In the genomic region with DNA sequence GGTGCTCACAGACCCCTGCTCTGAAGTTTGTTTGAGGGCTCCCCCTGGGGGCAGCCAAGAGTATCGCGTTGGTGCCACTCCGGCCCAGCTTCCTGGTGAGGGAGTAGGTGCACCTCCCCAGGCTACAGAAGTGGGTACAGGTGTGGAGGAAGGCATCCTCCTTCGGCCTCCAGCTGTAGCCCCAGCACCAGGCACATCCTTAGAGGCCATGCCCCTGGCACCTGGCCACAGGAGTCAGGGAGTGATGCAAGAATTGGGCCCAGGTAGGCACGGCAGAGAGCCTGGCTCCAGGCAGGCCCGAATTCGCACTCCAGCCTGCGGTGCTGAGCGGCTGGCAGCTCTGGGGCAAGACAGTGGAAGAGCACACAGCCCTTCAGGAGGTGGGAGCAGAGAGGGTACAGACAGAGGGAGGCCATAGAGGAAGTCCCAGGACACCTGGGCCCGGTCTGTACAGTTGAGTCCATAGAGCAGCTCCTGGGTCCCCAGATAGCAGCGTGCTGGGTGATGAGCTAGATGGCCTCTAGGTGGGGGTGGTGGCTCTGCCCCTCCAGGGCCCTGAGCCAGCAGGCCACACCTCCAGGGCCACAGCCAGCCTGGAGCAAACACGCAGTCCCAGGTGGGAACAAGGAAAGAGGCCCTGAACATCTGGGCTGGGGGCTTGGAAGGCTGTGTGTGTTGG, we compare ENCODE assay signal across 8 cellular contexts. TPM values are rescaled to one million over a fixed set of nuclear protein-coding genes. Genes with fewer than 3 reads are reported as not detected.
DNase-seq lines count a peak whose midpoint lies in the region; ATAC-seq, FAIRE-seq and TF ChIP-seq lines count a peak whose summit lies in the region.

No MANE protein-coding gene starts in this region.

- intact Hi-C loops in OCI-LY7 (cut with micrococcal nuclease; ENCODE audit: unreplicated experiment) = loop anchor here (2.0 kb wide), 4 partner anchors 21 to 169 kb away; a partner anchor contains a TSS
- intact Hi-C loops in mucosa of descending colon (cut with DNase I, micrococcal nuclease) = no loop called here

- H3K79me1 ChIP-seq in H1 (ENCODE audit: low read depth, low read length) = peaks cover 2% of the 10 kb centered on the region; the same call in 1 of the 2 replicates

- TF ChIP-seq POLR2A in H1 (IDR thresholded peaks at IDR 0.05; ENCODE audit: control extremely low read depth in 1 of 2, low read depth in 2 of 2, low read length in 2 of 2) = no peak

- H4K20me1 ChIP-seq in OCI-LY7 (ENCODE audit: insufficient read depth, low read length) = no peaks in the 10 kb centered on the region
- H4K20me1 ChIP-seq in H1 (replicated peaks in 1 of 2; ENCODE audit: control insufficient read depth in 1 of 2, insufficient read depth in 2 of 2, low read length in 2 of 2) = peaks cover 23 to 25% of the 10 kb centered on the region in 2 experiments

- H3K56ac ChIP-seq in H1 (replicated peaks; ENCODE audit: insufficient read length, low read depth, low read length) = no peak overlapping the region

- peak overlapping the region; percentile 57 for H3K4ac ChIP-seq in H1 (replicated peaks; ENCODE audit: insufficient read length, low read depth, low read length)

- H3K4me2 ChIP-seq in OCI-LY7 (ENCODE audit: low read length) (peak overlapping the region; percentile 86), H1 (ENCODE audit: insufficient read depth in 1 of 2, low read depth in 2 of 2, low read length in 2 of 2) (no peak overlapping the region; a peak in 1 of 4 replicates)

- TF ChIP-seq EP300 in H1 (IDR thresholded peaks at IDR 0.05; ENCODE audit: borderline replicate concordance in 1 of 2, low read depth in 2 of 2, low read length in 2 of 2) = no peak

- TF ChIP-seq RAD21 in H1 (IDR thresholded peaks at IDR 0.05 in 1 of 2, conservative IDR thresholded peaks at IDR 0.05 in 1 of 2; ENCODE audit: low read depth in 2 of 2, low read length in 2 of 2) = peak; percentile 36 to 57

- H2BK20ac ChIP-seq in H1 (ENCODE audit: low read length) = no peak overlapping the region

- no peak overlapping the region for H2BK120ac ChIP-seq in H1 (replicated peaks; ENCODE audit: low read depth, low read length)

- TF ChIP-seq CTCF in GM06990 (IDR thresholded peaks at IDR 0.05; ENCODE audit: insufficient read depth, low read length, poor library complexity, severe bottlenecking) (peak; percentile 92), OCI-LY7 (conservative IDR thresholded peaks at IDR 0.05; ENCODE audit: low read length) (peak; percentile 77), H1 (IDR thresholded peaks at IDR 0.05; ENCODE audit: control extremely low read depth in 1 of 3, insufficient read depth in 1 of 3, low read depth in 1 of 3, low read length in 3 of 3) (peak in 2 of 3 experiments; percentile 84 to 86; a peak in 3 of 4 replicates), mucosa of descending colon (IDR thresholded peaks at IDR 0.05) (peak; percentile 84)

- DNase-seq in GM06990 (ENCODE audit: extremely low read depth, insufficient read length) = peak; percentile 77
- DNase-seq in HuH-7.5 (ENCODE audit: low spot score) = peak; percentile 91
- DNase-seq in OCI-LY7 (ENCODE audit: low spot score) = peak; percentile 94
- DNase-seq in activated CD8-positive, alpha-beta memory T cell treated with anti-CD3 and anti-CD28 coated beads, Interleukin-2, amount 50 U/mL, for 1 hour (ENCODE audit: extremely low read depth) = peak; percentile 57
- DNase-seq in H1 (ENCODE audit: low read depth in 1 of 2, low spot score in 2 of 2) = peak in 1 of 2 experiments; percentile 93
- DNase-seq in mucosa of descending colon = peak; percentile 84 to 92 (median 85)
- peak; percentile 70 for DNase-seq in stimulated activated CD8-positive, alpha-beta memory T cell treated with anti-CD3 and anti-CD28 coated beads, Interleukin-7, amount 100 ng/mL, for 24 hours (ENCODE audit: low read depth)

- no peak overlapping the region for H4K91ac ChIP-seq in H1 (replicated peaks; ENCODE audit: insufficient read length, low read length)

- ATAC-seq in mucosa of descending colon (peak; percentile 73), HG03196 (IDR thresholded peaks at IDR 0.05; ENCODE audit: unreplicated experiment) (no peak)

- H3K4me1 ChIP-seq in OCI-LY7 (ENCODE audit: insufficient read depth, low read length, poor library complexity, severe bottlenecking) (peaks cover 24% of the 10 kb centered on the region), H1 (replicated peaks in 1 of 4; ENCODE audit: control insufficient read depth in 3 of 4, insufficient read depth in 4 of 4, low read length in 3 of 4) (peaks cover 0 to 25% (median 18%) of the 10 kb centered on the region in 4 experiments; a peak in 6 of 7 replicates), mucosa of descending colon (ENCODE audit: low read depth) (peaks cover 27% of the 10 kb centered on the region)

- no peak overlapping the region; the same call in 1 of the 2 replicates for H3K18ac ChIP-seq in H1 (ENCODE audit: extremely low read depth, low read length)

- H3K79me2 ChIP-seq in OCI-LY7 (ENCODE audit: insufficient read depth, low read depth, low read length) (peaks cover 14% of the 10 kb centered on the region; the same call in 1 of the 2 replicates), H1 (ENCODE audit: control insufficient read depth in 1 of 2, insufficient read depth in 2 of 2, low read length in 2 of 2) (no peaks in the 10 kb centered on the region)

- H4K5ac ChIP-seq in H1 (ENCODE audit: insufficient read length, low read depth, low read length) = no peak overlapping the region

- no peaks in the 10 kb centered on the region; the same call in none of the 2 replicates for H3K36me3 ChIP-seq in GM06990 (ENCODE audit: control insufficient read depth, insufficient read depth, low read length)
- peaks cover 23% of the 10 kb centered on the region; the same call in 1 of the 2 replicates for H3K36me3 ChIP-seq in OCI-LY7 (ENCODE audit: insufficient read depth, low read length)
- no peaks in the 10 kb centered on the region for H3K36me3 ChIP-seq in H1 (ENCODE audit: control insufficient read depth in 2 of 4, insufficient read depth in 4 of 4, low read length in 3 of 4)
- H3K36me3 ChIP-seq in mucosa of descending colon (ENCODE audit: low read depth) = no peaks in the 10 kb centered on the region

- H3K9ac ChIP-seq in H1 (replicated peaks in 1 of 4; ENCODE audit: extremely low read depth in 1 of 4, low read depth in 3 of 4, low read length in 3 of 4) = no peak overlapping the region

- no peak overlapping the region for H3K23ac ChIP-seq in H1 (ENCODE audit: insufficient read length)

- WGBS in H1 (ENCODE audit: extremely low coverage in 1 of 2, insufficient coverage in 1 of 2, insufficient read length in 1 of 2, insufficient replicate concordance in 2 of 2, low coverage in 1 of 2, low lambda C conversion rate in 2 of 2, missing lambda C conversion rate in 1 of 2), 2 experiments = 58% methylated on average over 12 of the region's 12 CpGs; no CpG with 5 or more reads in 1 of the 2 experiments

- no peak overlapping the region for H2AK5ac ChIP-seq in H1 (ENCODE audit: low read depth, low read length)

- peak overlapping the region; percentile 57 for H3K27ac ChIP-seq in OCI-LY7 (ENCODE audit: low read depth, low read length, poor library complexity, severe bottlenecking)
- H3K27ac ChIP-seq in H1 (ENCODE audit: low read depth, low read length) = no peak overlapping the region

- peak overlapping the region; percentile 4; the same call in 1 of the 2 replicates for H2BK12ac ChIP-seq in H1 (ENCODE audit: low read depth, low read length)

- FAIRE-seq in H1 (lab: Jason Lieb, UNC) = no peak

- H3K4me3 ChIP-seq in GM06990 (replicated peaks; ENCODE audit: low read depth, low read length) (no peak overlapping the region), OCI-LY7 (ENCODE audit: low read depth, low read length, poor library complexity, severe bottlenecking) (peak overlapping the region; percentile 75), H1 (ENCODE audit: extremely low read depth in 1 of 4, insufficient read depth in 2 of 4, low read depth in 3 of 4, low read length in 4 of 4) (no peak overlapping the region), mucosa of descending colon (no peak overlapping the region)

- no peak overlapping the region for H2BK5ac ChIP-seq in H1 (ENCODE audit: low read depth, low read length)

- peaks cover 13% of the 10 kb centered on the region for H3K23me2 ChIP-seq in H1 (ENCODE audit: low read depth, low read length)

- no peaks in the 10 kb centered on the region for H3K9me3 ChIP-seq in OCI-LY7 (ENCODE audit: low read length)
- no peaks in the 10 kb centered on the region for H3K9me3 ChIP-seq in H1 (ENCODE audit: insufficient read depth in 2 of 2, low read depth in 1 of 2, low read length in 1 of 2)
- no peaks in the 10 kb centered on the region for H3K9me3 ChIP-seq in mucosa of descending colon

- no peak overlapping the region for H3K14ac ChIP-seq in H1 (ENCODE audit: insufficient read length)

- POLR2A ChIA-PET in OCI-LY7 (lab: Charles Lee) = interaction anchor here (0.8 to 1.8 kb wide), 5 partner anchors 9 to 173 kb away, joined by 3 to 9 read pairs (median 4); a partner anchor contains a TSS
- POLR2A ChIA-PET in H1 (lab: Charles Lee; ENCODE audit: partially characterized antibody) = interaction anchor here (0.7 to 1.8 kb wide), 7 partner anchors 9 to 221 kb away, joined by 3 to 7 read pairs (median 4); a partner anchor contains a TSS

- H4K8ac ChIP-seq in H1 (ENCODE audit: extremely low read depth, insufficient read depth, low read length) = 0 out of 2 replicates have a peak overlapping the region, but pooled peaks have one; percentile 57

- CTCF ChIA-PET in OCI-LY7 (lab: Charles Lee; ENCODE audit: unreplicated experiment) = interaction anchor here (0.5 to 1.3 kb wide), 9 partner anchors 10 to 163 kb away, joined by 3 to 8 read pairs (median 4); a partner anchor contains a TSS
- CTCF ChIA-PET in H1 (lab: Charles Lee; ENCODE audit: partially characterized antibody) = interaction anchor here (0.5 to 13.5 kb wide), 58 partner anchors 9 to 1573 kb away, joined by 3 to 291 read pairs (median 4); a partner anchor contains a TSS

- H3K9me2 ChIP-seq in OCI-LY7 (ENCODE audit: insufficient read depth, low read length) = no peaks in the 10 kb centered on the region

- H2AFZ ChIP-seq in OCI-LY7 (ENCODE audit: low read length) (no peak overlapping the region), H1 (ENCODE audit: low read length) (no peak overlapping the region)

- H3K27me3 ChIP-seq in GM06990 (replicated peaks; ENCODE audit: control insufficient read depth, insufficient read depth, low read length) = no peaks in the 10 kb centered on the region
- H3K27me3 ChIP-seq in H1 (replicated peaks in 1 of 4; ENCODE audit: control insufficient read depth in 3 of 4, extremely low read depth in 1 of 4, insufficient read depth in 3 of 4, low read length in 3 of 4) = peaks cover 0 to 15% (median 7%) of the 10 kb centered on the region in 4 experiments; a peak in 5 of 7 replicates

- BruUV-seq in OCI-LY7 (replicated peaks; lab: Mats Ljungman, UMichigan) = no TSS peak

- H2BK15ac ChIP-seq in H1 (ENCODE audit: low read length) = no peak overlapping the region

RNA-seq across cellular contexts. Expression of a gene that starts 2.4 kb away (rescaled TPM):
- 65.9 and 74.0 TPM in 2 replicates for total RNA-seq in OCI-LY7 (2014; rRNA removed; shearing (Covaris generic))
- total RNA-seq in OCI-LY7 (2022) (51.4 and 57.2 TPM in 2 replicates), mucosa of descending colon (10 to 100 TPM in 1 of 3 donors, 1 to 10 TPM in 2; 2.7 to 11.2 (median 6.0) TPM)
- total RNA-seq in H1 (2021; fragmentation: NEBNext Ultra II Directional; extraction: Animal tissue kit (Norgen Biotek cat#: 25700)) = 30.3 and 32.1 TPM in 2 replicates
- 12.7 and 17.3 TPM in 2 replicates for polyA plus RNA-seq in H1 (2011; rRNA removed)
- polyA plus RNA-seq in H1 (2011; cell fraction: cytosol; rRNA removed) = 16.3 TPM
- 40.0 TPM for polyA plus RNA-seq in H1 (2011; cell fraction: nucleus; rRNA removed)
- 13.5 to 18.1 TPM (median 16.6 TPM) in 4 replicates for polyA plus RNA-seq in H1 (2012, experiment 1 of 2)
- polyA plus RNA-seq in H1 (2012, experiment 2 of 2) = 15.7 TPM
- 32.1 TPM for polyA plus RNA-seq in H1 (2013, experiment 1 of 2)
- polyA plus RNA-seq in H1 (2013, experiment 2 of 2) = 29.5 TPM
- polyA minus RNA-seq in H1 (2011; rRNA and poly(A)+ RNA removed) = 6.3 and 6.7 TPM in 2 replicates
- 13.4 TPM for polyA minus RNA-seq in H1 (2011; cell fraction: cytosol; rRNA and poly(A)+ RNA removed)
- polyA minus RNA-seq in H1 (2011; cell fraction: nucleus; rRNA and poly(A)+ RNA removed) = 24.1 TPM

RNA-seq across cellular contexts. Expression of a gene that starts 9.3 kb away (rescaled TPM):
- 5.3 and 5.7 TPM in 2 replicates for total RNA-seq in OCI-LY7 (2014; rRNA removed; shearing (Covaris generic))
- total RNA-seq in OCI-LY7 (2022) = 12.3 and 16.7 TPM in 2 replicates
- total RNA-seq in H1 (2021; fragmentation: NEBNext Ultra II Directional; extraction: Animal tissue kit (Norgen Biotek cat#: 25700)) = 5.4 and 5.5 TPM in 2 replicates
- polyA plus RNA-seq in H1 (2011; rRNA removed) = 2.0 and 3.5 TPM in 2 replicates
- 1.9 TPM for polyA plus RNA-seq in H1 (2011; cell fraction: cytosol; rRNA removed)
- polyA plus RNA-seq in H1 (2011; cell fraction: nucleus; rRNA removed) = 8.3 TPM
- polyA plus RNA-seq in H1 (2012, experiment 1 of 2) = 2.1 to 3.6 TPM (median 2.8 TPM) in 4 replicates
- polyA plus RNA-seq in H1 (2012, experiment 2 of 2) = 2.6 TPM
- 4.1 TPM for polyA plus RNA-seq in H1 (2013, experiment 1 of 2)
- polyA plus RNA-seq in H1 (2013, experiment 2 of 2) = 3.7 TPM
- 0.78 and 0.88 TPM in 2 replicates for polyA minus RNA-seq in H1 (2011; rRNA and poly(A)+ RNA removed)
- 0.66 TPM for polyA minus RNA-seq in H1 (2011; cell fraction: cytosol; rRNA and poly(A)+ RNA removed)
- polyA minus RNA-seq in H1 (2011; cell fraction: nucleus; rRNA and poly(A)+ RNA removed) = 1.1 TPM
- total RNA-seq in mucosa of descending colon = 10 to 100 TPM; 10.5 to 13.6 (median 12.8) TPM

RNA-seq across cellular contexts. Expression of a gene that starts 14.1 kb away (rescaled TPM):
- total RNA-seq in OCI-LY7 (2014; rRNA removed; shearing (Covaris generic)) = 0.16 TPM in 1 of 2 replicates, not detected in the other
- total RNA-seq in OCI-LY7 (2022) = not detected in 2 replicates
- 3.2 and 3.8 TPM in 2 replicates for total RNA-seq in H1 (2021; fragmentation: NEBNext Ultra II Directional; extraction: Animal tissue kit (Norgen Biotek cat#: 25700))
- polyA plus RNA-seq in H1 (2011; rRNA removed) = 0.65 and 1.9 TPM in 2 replicates
- 0.69 TPM for polyA plus RNA-seq in H1 (2011; cell fraction: cytosol; rRNA removed)
- polyA plus RNA-seq in H1 (2011; cell fraction: nucleus; rRNA removed) = 5.8 TPM
- polyA plus RNA-seq in H1 (2012, experiment 1 of 2) = 1.9 to 3.5 TPM (median 2.7 TPM) in 4 replicates
- polyA plus RNA-seq in H1 (2012, experiment 2 of 2) = 1.9 TPM
- 7.9 TPM for polyA plus RNA-seq in H1 (2013, experiment 1 of 2)
- 8.1 TPM for polyA plus RNA-seq in H1 (2013, experiment 2 of 2)
- 0.29 and 0.76 TPM in 2 replicates for polyA minus RNA-seq in H1 (2011; rRNA and poly(A)+ RNA removed)
- polyA minus RNA-seq in H1 (2011; cell fraction: cytosol; rRNA and poly(A)+ RNA removed) = 0.51 TPM
- polyA minus RNA-seq in H1 (2011; cell fraction: nucleus; rRNA and poly(A)+ RNA removed) = 1.00 TPM
- total RNA-seq in mucosa of descending colon = 10 to 100 TPM in 2 of 3 donors, 1 to 10 TPM in 1; 7.7 to 26.8 (median 10.7) TPM

RNA-seq across cellular contexts. Expression of a gene that starts 18.8 kb away (rescaled TPM):
- 22.5 and 32.7 TPM in 2 replicates for total RNA-seq in OCI-LY7 (2014; rRNA removed; shearing (Covaris generic))
- total RNA-seq in OCI-LY7 (2022) (38.8 and 43.4 TPM in 2 replicates), mucosa of descending colon (10 to 100 TPM; 36.1 to 55.4 (median 52.7) TPM)
- 35.1 and 36.3 TPM in 2 replicates for total RNA-seq in H1 (2021; fragmentation: NEBNext Ultra II Directional; extraction: Animal tissue kit (Norgen Biotek cat#: 25700))
- polyA plus RNA-seq in H1 (2011; rRNA removed) = 33.7 and 36.5 TPM in 2 replicates
- polyA plus RNA-seq in H1 (2011; cell fraction: cytosol; rRNA removed) = 36.6 TPM
- polyA plus RNA-seq in H1 (2011; cell fraction: nucleus; rRNA removed) = 104 TPM
- 23.8 to 36.3 TPM (median 35.0 TPM) in 4 replicates for polyA plus RNA-seq in H1 (2012, experiment 1 of 2)
- 24.9 TPM for polyA plus RNA-seq in H1 (2012, experiment 2 of 2)
- polyA plus RNA-seq in H1 (2013, experiment 1 of 2) = 40.1 TPM
- polyA plus RNA-seq in H1 (2013, experiment 2 of 2) = 37.2 TPM
- 39.6 and 51.7 TPM in 2 replicates for polyA minus RNA-seq in H1 (2011; rRNA and poly(A)+ RNA removed)
- polyA minus RNA-seq in H1 (2011; cell fraction: cytosol; rRNA and poly(A)+ RNA removed) = 23.0 TPM
- 36.5 TPM for polyA minus RNA-seq in H1 (2011; cell fraction: nucleus; rRNA and poly(A)+ RNA removed)

RNA-seq across cellular contexts. Expression of a gene that starts 22.0 kb away (rescaled TPM):
- total RNA-seq in OCI-LY7 (2014; rRNA removed; shearing (Covaris generic)) = 0.21 and 0.32 TPM in 2 replicates
- total RNA-seq in OCI-LY7 (2022) = 0.38 and 0.39 TPM in 2 replicates
- total RNA-seq in H1 (2021; fragmentation: NEBNext Ultra II Directional; extraction: Animal tissue kit (Norgen Biotek cat#: 25700)) = 41.9 and 44.1 TPM in 2 replicates
- 26.2 and 43.6 TPM in 2 replicates for polyA plus RNA-seq in H1 (2011; rRNA removed)
- 27.6 TPM for polyA plus RNA-seq in H1 (2011; cell fraction: cytosol; rRNA removed)
- 132 TPM for polyA plus RNA-seq in H1 (2011; cell fraction: nucleus; rRNA removed)
- polyA plus RNA-seq in H1 (2012, experiment 1 of 2) = 25.4 to 45.6 TPM (median 37.8 TPM) in 4 replicates
- polyA plus RNA-seq in H1 (2012, experiment 2 of 2) = 18.6 TPM
- 51.1 TPM for polyA plus RNA-seq in H1 (2013, experiment 1 of 2)
- 54.9 TPM for polyA plus RNA-seq in H1 (2013, experiment 2 of 2)
- 2.2 and 2.4 TPM in 2 replicates for polyA minus RNA-seq in H1 (2011; rRNA and poly(A)+ RNA removed)
- polyA minus RNA-seq in H1 (2011; cell fraction: cytosol; rRNA and poly(A)+ RNA removed) = 17.6 TPM
- polyA minus RNA-seq in H1 (2011; cell fraction: nucleus; rRNA and poly(A)+ RNA removed) = 14.1 TPM
- 100 to 1,000 TPM in 1 of 3 donors, 10 to 100 TPM in 2; 78.6 to 177 (median 83.0) TPM for total RNA-seq in mucosa of descending colon
